Comparison of ENCODE assay signal across 8 cellular contexts in genomic region chr3:87082806-87083440, GRCh38.
DNase-seq lines count a peak whose midpoint lies in the region; ATAC-seq and TF ChIP-seq lines count a peak whose summit lies in the region.

No MANE protein-coding gene starts in this region.

- ATAC-seq in GM18909 (IDR thresholded peaks at IDR 0.05; ENCODE audit: poor library complexity, unreplicated experiment), result peak; percentile 74
- ATAC-seq in HG03469 (IDR thresholded peaks at IDR 0.05; ENCODE audit: unreplicated experiment), result peak; percentile 81
- no peak for ATAC-seq in HG03039 (IDR thresholded peaks at IDR 0.05; ENCODE audit: unreplicated experiment)

- H3K4me3 ChIP-seq in BJ (ENCODE audit: low read depth, low read length) (no peak overlapping the region), endodermal cell (ENCODE audit: low read length) (no peak overlapping the region)

- peaks cover 2% of the 10 kb centered on the region for H3K4me1 Mint-ChIP-seq in endodermal cell

- no peaks in the 10 kb centered on the region for H3K36me3 ChIP-seq in BJ (ENCODE audit: control insufficient read depth, insufficient read depth, low read length)
- H3K36me3 ChIP-seq in endodermal cell (ENCODE audit: control insufficient read depth, insufficient read depth, low read length), result no peaks in the 10 kb centered on the region

- H3K4me3 Mint-ChIP-seq in endodermal cell, result no peak overlapping the region

- peaks cover 3% of the 10 kb centered on the region for H3K4me1 ChIP-seq in endodermal cell (ENCODE audit: control insufficient read depth, insufficient read depth, low read length)

- no peaks in the 10 kb centered on the region for H3K9me3 Mint-ChIP-seq in endodermal cell

- no peaks in the 10 kb centered on the region for H3K27me3 ChIP-seq in BJ (ENCODE audit: control insufficient read depth, insufficient read depth, low read length)
- H3K27me3 ChIP-seq in endodermal cell (ENCODE audit: control insufficient read depth, insufficient read depth, low read length, poor library complexity, severe bottlenecking), result no peaks in the 10 kb centered on the region

- intact Hi-C loops in posterior vena cava (cut with DNase I), result loop anchor here in 1 of 2 donors (5.0 to 10.0 kb wide), 3 partner anchors 88 to 311 kb away; partner anchors contain the start of gene VGLL3

- H3K36me3 Mint-ChIP-seq in endodermal cell (ENCODE audit: low read depth), result no peaks in the 10 kb centered on the region

- CTCF ChIA-PET in BJ (lab: Yijun Ruan, JAX), result interaction anchor here (0.5 to 6.7 kb wide), 36 partner anchors 14 to 378 kb away, joined by 3 to 62 read pairs (median 4); partner anchors contain the start of gene VGLL3

- H3K27ac ChIP-seq in endodermal cell (ENCODE audit: low read depth, low read length), result no peak overlapping the region

- POLR2A ChIA-PET in BJ (lab: Charles Lee), result no interaction called here

- no peaks in the 10 kb centered on the region for H3K9me3 ChIP-seq in endodermal cell (ENCODE audit: control insufficient read depth, low read length)

- WGBS in endodermal cell (ENCODE audit: insufficient coverage in 1 of 2, insufficient read length in 1 of 2), 2 experiments, result 20 to 51% methylated on average over 1 to 6 of the region's 6 CpGs

- H3K27me3 Mint-ChIP-seq in endodermal cell (ENCODE audit: insufficient read depth), result no peaks in the 10 kb centered on the region

- TF ChIP-seq CTCF in BJ (IDR thresholded peaks at IDR 0.05; ENCODE audit: insufficient read depth, low read depth, low read length) (peak; percentile 72), endodermal cell (conservative IDR thresholded peaks at IDR 0.05) (peak; percentile 86)

- no peak for DNase-seq in BJ (ENCODE audit: low read depth)
- DNase-seq in NOMO-1 treated with dmso at 0.1 percent for 144 hours (lab: John Stamatoyannopoulos, UW; ENCODE audit: unreplicated experiment), result peak; percentile 0
- DNase-seq in endodermal cell, result peak; percentile 61
- DNase-seq in midbrain (lab: John Stamatoyannopoulos, UW), result peak; percentile 74
- DNase-seq in posterior vena cava (ENCODE audit: low spot score), result no peak

- no peak overlapping the region for H3K27ac Mint-ChIP-seq in endodermal cell

- no peak overlapping the region for H3K9ac ChIP-seq in endodermal cell (ENCODE audit: extremely low read depth, low read length, poor library complexity, severe bottlenecking)

Comparison
In these comparisons a context has a peak if more than half of its experiments do, and no peak if none do; other contexts are left out.
1. DNase-seq: peak in NOMO-1 treated with dmso at 0.1 percent for 144 hours (single experiment), endodermal cell (single experiment) and midbrain (single experiment); none in BJ (single experiment) and posterior vena cava (single experiment).